28 cellular contexts compared by ENCODE assay signal in the genomic region with DNA sequence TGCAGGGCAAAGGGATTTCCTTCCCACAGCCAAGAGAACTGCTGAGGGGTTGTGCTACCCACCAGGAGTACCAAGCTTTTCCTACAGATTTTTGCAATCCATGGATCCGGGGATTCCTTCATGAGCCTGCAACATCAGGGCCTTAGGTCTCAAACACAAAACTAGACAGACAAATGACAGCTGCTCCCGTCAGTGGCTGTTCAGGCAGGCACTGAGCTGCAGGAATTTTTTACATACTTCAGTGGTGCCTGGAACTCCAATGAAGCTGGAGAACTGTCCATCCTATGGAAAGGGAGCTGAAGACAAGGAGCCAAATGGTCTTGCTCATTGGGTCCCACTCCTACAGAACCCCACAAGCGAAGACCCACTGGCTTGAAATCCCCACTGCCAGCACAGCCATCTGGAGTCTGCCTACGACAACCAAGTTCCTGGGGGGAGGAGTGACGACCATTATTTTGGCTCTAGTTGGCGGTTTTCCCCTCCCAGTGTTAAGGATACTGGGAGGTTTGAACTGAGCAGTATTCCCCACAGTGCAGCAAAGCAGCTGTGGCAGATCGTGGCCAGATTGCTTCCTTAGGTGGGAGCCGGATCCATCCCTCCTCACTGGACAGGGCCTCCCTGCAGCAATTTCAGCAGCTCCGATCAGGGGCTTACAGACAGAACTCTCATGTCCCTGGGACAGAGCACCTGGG.
"Had no signal": no experiment of that assay in that cellular context is flagged by ENCODE, and none has a peak within 500 bp of the region (broad histone marks: within the 10 kb centered on the region; RNA-seq: fewer than 3 reads in every experiment).

No MANE protein-coding gene starts in this region.

- H3K9me3 ChIP-seq: SJSA1 had no signal

- H3K4me1 ChIP-seq: SJSA1 had no signal

- H3K36me3 Mint-ChIP-seq: brain had no signal

- H3K27ac ChIP-seq: SJSA1 had no signal

- H3K4me3 ChIP-seq: SJSA1 had no signal

- DNase-seq: activated CD4-positive, alpha-beta T cell treated with anti-CD3 and anti-CD28 coated beads for 1 hour; activated CD4-positive, alpha-beta T cell treated with anti-CD3 and anti-CD28 coated beads, Interleukin-2, amount 10 ng/mL, durations not matched to agents 24 days and 14 days; activated CD4-positive, alpha-beta T cell treated with anti-CD3 and anti-CD28 coated beads, Interleukin-2, amount 50 U/mL, for 48 hours; activated CD8-positive, alpha-beta memory T cell treated with anti-CD3 and anti-CD28 coated beads, Interleukin-2, amount 10 ng/mL, durations not matched to agents 7 days and 5 days; activated gamma-delta T cell; activated naive CD4-positive, alpha-beta T cell treated with anti-CD3 and anti-CD28 coated beads for 36 hours; activated T-cell treated with anti-CD3 and anti-CD28 coated beads, Interleukin-2, amount 50 U/mL, for 4 hours; amygdala; KG1; MM.1S; NCI-H1105; NCI-H1436 treated with DMSO at 0.1 percent for 48 hours; NCI-H187; NCI-H2081; NCI-H510A treated with DMSO at 0.1 percent for 48 hours; NCI-H69; NK-92 treated with Interleukin-12 subunit alpha and Interleukin-12 subunit beta, amount 100 ng/mL, for 24 hours; OCI-M1; Right ventricle myocardium superior; RPMI8226; T-helper 17 cell; T-helper 9 cell had no signal

- H3K27me3 ChIP-seq: SJSA1 had no signal

- ATAC-seq: activated CD8-positive, alpha-beta memory T cell treated with anti-CD3 and anti-CD28 coated beads, Interleukin-2, amount 10 ng/mL, durations not matched to agents 7 days and 5 days; activated T-cell treated with anti-CD3 and anti-CD28 coated beads, Interleukin-2, amount 50 U/mL, for 4 hours; Panc1; T-helper 17 cell had no signal

- H3K4me1 Mint-ChIP-seq: activated CD4-positive, alpha-beta T cell treated with anti-CD3 and anti-CD28 coated beads, Interleukin-2, amount 10 ng/mL, durations not matched to agents 24 days and 14 days; activated CD8-positive, alpha-beta memory T cell treated with anti-CD3 and anti-CD28 coated beads, Interleukin-2, amount 10 ng/mL, durations not matched to agents 7 days and 5 days; brain; central memory CD8-positive, alpha-beta T cell; T-helper 17 cell had no signal

- H3K36me3 ChIP-seq: SJSA1 had no signal

- H3K27me3 Mint-ChIP-seq: activated CD4-positive, alpha-beta T cell treated with anti-CD3 and anti-CD28 coated beads, Interleukin-2, amount 10 ng/mL, durations not matched to agents 24 days and 14 days; activated CD8-positive, alpha-beta memory T cell treated with anti-CD3 and anti-CD28 coated beads, Interleukin-2, amount 10 ng/mL, durations not matched to agents 7 days and 5 days; activated naive CD8-positive, alpha-beta T cell; T-helper 17 cell had no signal

- H3K4me3 Mint-ChIP-seq: activated CD4-positive, alpha-beta T cell treated with anti-CD3 and anti-CD28 coated beads, Interleukin-2, amount 10 ng/mL, durations not matched to agents 24 days and 14 days; activated CD8-positive, alpha-beta memory T cell treated with anti-CD3 and anti-CD28 coated beads, Interleukin-2, amount 10 ng/mL, durations not matched to agents 7 days and 5 days; activated naive CD4-positive, alpha-beta T cell treated with anti-CD3 and anti-CD28 coated beads for 36 hours; activated naive CD8-positive, alpha-beta T cell; activated T-cell treated with anti-CD3 and anti-CD28 coated beads, Interleukin-2, amount 50 U/mL, for 4 hours; brain; central memory CD8-positive, alpha-beta T cell; T-helper 17 cell; WTC11 had no signal

- H3K27ac Mint-ChIP-seq: activated CD4-positive, alpha-beta T cell treated with anti-CD3 and anti-CD28 coated beads, Interleukin-2, amount 10 ng/mL, durations not matched to agents 24 days and 14 days; activated CD8-positive, alpha-beta memory T cell treated with anti-CD3 and anti-CD28 coated beads, Interleukin-2, amount 10 ng/mL, durations not matched to agents 7 days and 5 days; activated naive CD4-positive, alpha-beta T cell treated with anti-CD3 and anti-CD28 coated beads for 36 hours; activated naive CD8-positive, alpha-beta T cell; brain; T-helper 17 cell; WTC11 had no signal
